ENCODE assay signal across 24 cellular contexts in genomic region chr2:148523315-148523714, GRCh38.
A peak's percentile ranks its signal among the peaks of the same experiment; 100 is the strongest.
DNase-seq lines count a peak whose midpoint lies in the region; ATAC-seq lines count a peak whose summit lies in the region.
"Had no signal": no experiment of that assay in that cellular context is flagged by ENCODE, and none has a peak within 500 bp of the region (broad histone marks: within the 10 kb centered on the region; RNA-seq: fewer than 3 reads in every experiment).

No MANE protein-coding gene starts in this region.

- no peak overlapping the region for H4K8ac ChIP-seq in mesendoderm (ENCODE audit: low read depth, low read length)

- H3K56ac ChIP-seq in mesendoderm (ENCODE audit: low read length): no peak overlapping the region

- H2AK5ac ChIP-seq in mesendoderm (ENCODE audit: low read length): no peak overlapping the region

- no peak overlapping the region for H3K27ac ChIP-seq in mesendoderm (ENCODE audit: low read depth, low read length)
- H3K27ac ChIP-seq: gastroesophageal sphincter, GM23248, RWPE1, WERI-Rb-1 had no signal

- no peak for DNase-seq in activated naive CD4-positive, alpha-beta T cell treated with anti-CD3 and anti-CD28 coated beads, Interleukin-2, amount 50 U/mL, for 16 hours
- DNase-seq in NT2/D1 (ENCODE audit: low read depth, low spot score) (peak; percentile 13), Kasumi-1 (lab: John Stamatoyannopoulos, UW) (no peak), mesendoderm (no peak)
- DNase-seq in activated naive CD8-positive, alpha-beta T cell treated with anti-CD3 and anti-CD28 coated beads, Interleukin-2, amount 10 ng/mL, durations not matched to agents 7 days and 5 days: no peak
- no peak for DNase-seq in stimulated activated naive CD8-positive, alpha-beta T cell treated with anti-CD3 and anti-CD28 coated beads, Interleukin-15, amount 100 ng/mL, for 72 hours
- DNase-seq: activated CD8-positive, alpha-beta memory T cell treated with anti-CD3 and anti-CD28 coated beads for 24 hours; activated T-cell treated with anti-CD3 and anti-CD28 coated beads, Interleukin-2, amount 50 U/mL, for 48 hours; DMS53; GM23248; islet precursor cell; NCI-H1092 treated with DMSO at 0.1 percent for 48 hours; NCI-H187 treated with DMSO at 0.1 percent for 48 hours; NCI-H69; right cardiac atrium; stimulated activated CD4-positive, alpha-beta T cell treated with anti-CD3 and anti-CD28 coated beads, Interleukin-4, amount 100 ng/mL, for 1 hour; stimulated activated naive CD4-positive, alpha-beta T cell treated with Interleukin-2 at 50 U/mL for 16 hours; thyroid gland; WERI-Rb-1 had no signal

- no peak overlapping the region for H3K4ac ChIP-seq in mesendoderm (ENCODE audit: low read depth, low read length)

- H3K4me3 Mint-ChIP-seq in activated naive CD4-positive, alpha-beta T cell treated with anti-CD3 and anti-CD28 coated beads, Interleukin-2, amount 50 U/mL, for 24 hours: no peak overlapping the region
- peak overlapping the region; percentile 52 for H3K4me3 Mint-ChIP-seq in activated naive CD8-positive, alpha-beta T cell treated with anti-CD3 and anti-CD28 coated beads, Interleukin-2, amount 10 ng/mL, durations not matched to agents 7 days and 5 days
- peak overlapping the region; percentile 27 to 54 for H3K4me3 Mint-ChIP-seq in stimulated activated naive CD8-positive, alpha-beta T cell treated with anti-CD3 and anti-CD28 coated beads, Interleukin-15, amount 100 ng/mL, for 72 hours
- H3K4me3 Mint-ChIP-seq: IgD-negative memory B cell, neural crest cell had no signal

- POLR2A ChIA-PET in activated naive CD8-positive, alpha-beta T cell treated with anti-CD3 and anti-CD28 coated beads, Interleukin-2, amount 10 ng/mL, durations not matched to agents 7 days and 5 days (lab: Charles Lee): interaction anchor here (0.7 kb wide), 1 partner anchor 30 kb away, joined by 3 read pairs; no protein-coding TSS in a partner anchor

- peak overlapping the region; percentile 78 for H3K27ac Mint-ChIP-seq in activated naive CD4-positive, alpha-beta T cell treated with anti-CD3 and anti-CD28 coated beads, Interleukin-2, amount 50 U/mL, for 24 hours
- peak overlapping the region; percentile 86 for H3K27ac Mint-ChIP-seq in activated naive CD8-positive, alpha-beta T cell treated with anti-CD3 and anti-CD28 coated beads, Interleukin-2, amount 10 ng/mL, durations not matched to agents 7 days and 5 days
- peak overlapping the region; percentile 8 to 89 for H3K27ac Mint-ChIP-seq in stimulated activated naive CD8-positive, alpha-beta T cell treated with anti-CD3 and anti-CD28 coated beads, Interleukin-15, amount 100 ng/mL, for 72 hours

- H2BK15ac ChIP-seq in mesendoderm (replicated peaks; ENCODE audit: low read depth): no peak overlapping the region

- H3K27me3 Mint-ChIP-seq in activated naive CD4-positive, alpha-beta T cell treated with anti-CD3 and anti-CD28 coated beads, Interleukin-2, amount 50 U/mL, for 24 hours: no peaks in the 10 kb centered on the region
- H3K27me3 Mint-ChIP-seq in activated naive CD8-positive, alpha-beta T cell treated with anti-CD3 and anti-CD28 coated beads, Interleukin-2, amount 10 ng/mL, durations not matched to agents 7 days and 5 days: no peaks in the 10 kb centered on the region
- no peaks in the 10 kb centered on the region for H3K27me3 Mint-ChIP-seq in stimulated activated naive CD8-positive, alpha-beta T cell treated with anti-CD3 and anti-CD28 coated beads, Interleukin-15, amount 100 ng/mL, for 72 hours

- ATAC-seq in activated naive CD8-positive, alpha-beta T cell treated with anti-CD3 and anti-CD28 coated beads, Interleukin-2, amount 10 ng/mL, durations not matched to agents 7 days and 5 days (ENCODE audit: low read depth): no peak
- no peak for ATAC-seq in stimulated activated naive CD8-positive, alpha-beta T cell treated with anti-CD3 and anti-CD28 coated beads, Interleukin-15, amount 100 ng/mL, for 72 hours
- ATAC-seq: gastroesophageal sphincter, right cardiac atrium had no signal

- H3K4me3 ChIP-seq in NT2/D1 (ENCODE audit: insufficient read length, low read depth) (no peak overlapping the region), mesendoderm (ENCODE audit: low read length) (no peak overlapping the region)
- H3K4me3 ChIP-seq: gastroesophageal sphincter, GM23248, thyroid gland had no signal

- H3K9me3 ChIP-seq in NT2/D1 (ENCODE audit: insufficient read depth, low read length): no peaks in the 10 kb centered on the region
- H3K9me3 ChIP-seq: gastroesophageal sphincter, thyroid gland had no signal

- no peaks in the 10 kb centered on the region for H3K4me1 ChIP-seq in NT2/D1 (ENCODE audit: insufficient read depth, insufficient read length)
- H3K4me1 ChIP-seq in mesendoderm (ENCODE audit: control insufficient read depth, low read depth, low read length): peaks cover 6% of the 10 kb centered on the region
- H3K4me1 ChIP-seq: gastroesophageal sphincter had no signal

- H3K36me3 Mint-ChIP-seq in activated naive CD4-positive, alpha-beta T cell treated with anti-CD3 and anti-CD28 coated beads, Interleukin-2, amount 50 U/mL, for 24 hours: no peaks in the 10 kb centered on the region
- no peaks in the 10 kb centered on the region for H3K36me3 Mint-ChIP-seq in activated naive CD8-positive, alpha-beta T cell treated with anti-CD3 and anti-CD28 coated beads, Interleukin-2, amount 10 ng/mL, durations not matched to agents 7 days and 5 days

- H3K9me3 Mint-ChIP-seq in activated naive CD4-positive, alpha-beta T cell treated with anti-CD3 and anti-CD28 coated beads, Interleukin-2, amount 50 U/mL, for 24 hours: no peaks in the 10 kb centered on the region
- no peaks in the 10 kb centered on the region for H3K9me3 Mint-ChIP-seq in activated naive CD8-positive, alpha-beta T cell treated with anti-CD3 and anti-CD28 coated beads, Interleukin-2, amount 10 ng/mL, durations not matched to agents 7 days and 5 days
- peaks cover 0 to 5% of the 10 kb centered on the region in 2 donors for H3K9me3 Mint-ChIP-seq in stimulated activated naive CD8-positive, alpha-beta T cell treated with anti-CD3 and anti-CD28 coated beads, Interleukin-15, amount 100 ng/mL, for 72 hours
- H3K9me3 Mint-ChIP-seq: IgD-negative memory B cell, neural crest cell had no signal

- H3K36me3 ChIP-seq in NT2/D1 (ENCODE audit: insufficient read depth, insufficient read length, low read length): no peaks in the 10 kb centered on the region
- no peaks in the 10 kb centered on the region for H3K36me3 ChIP-seq in mesendoderm (ENCODE audit: control insufficient read depth, insufficient read depth, low read length)
- H3K36me3 ChIP-seq: thyroid gland, WERI-Rb-1 had no signal

- H3K23ac ChIP-seq in mesendoderm (ENCODE audit: low read length): no peak overlapping the region

- H3K79me1 ChIP-seq in mesendoderm (ENCODE audit: low read length): no peaks in the 10 kb centered on the region

- peaks cover 77% of the 10 kb centered on the region for H3K4me1 Mint-ChIP-seq in activated naive CD4-positive, alpha-beta T cell treated with anti-CD3 and anti-CD28 coated beads, Interleukin-2, amount 50 U/mL, for 24 hours
- H3K4me1 Mint-ChIP-seq in activated naive CD8-positive, alpha-beta T cell treated with anti-CD3 and anti-CD28 coated beads, Interleukin-2, amount 10 ng/mL, durations not matched to agents 7 days and 5 days: peaks cover 54% of the 10 kb centered on the region
- H3K4me1 Mint-ChIP-seq in stimulated activated naive CD8-positive, alpha-beta T cell treated with anti-CD3 and anti-CD28 coated beads, Interleukin-15, amount 100 ng/mL, for 72 hours: peaks cover 73% of the 10 kb centered on the region

- no peak overlapping the region for H3K4me2 ChIP-seq in mesendoderm (ENCODE audit: low read length)

- no peak overlapping the region for H3K9ac ChIP-seq in NT2/D1 (ENCODE audit: insufficient read length, low read depth)
- H3K9ac ChIP-seq in mesendoderm (ENCODE audit: low read length): no peak overlapping the region
- H3K9ac ChIP-seq: GM23248 had no signal

- no CpG with 5 or more reads among the region's 1 CpG for WGBS in mesendoderm (ENCODE audit: extremely low coverage, insufficient coverage, low lambda C conversion rate)

- no peak overlapping the region for H3K18ac ChIP-seq in mesendoderm (ENCODE audit: low read length)

- H2BK5ac ChIP-seq in mesendoderm (ENCODE audit: low read length): no peak overlapping the region

- H3K27me3 ChIP-seq in NT2/D1 (ENCODE audit: insufficient read depth, insufficient read length) (no peaks in the 10 kb centered on the region), mesendoderm (ENCODE audit: insufficient read depth, low read length, poor library complexity) (no peaks in the 10 kb centered on the region)
- H3K27me3 ChIP-seq: gastroesophageal sphincter, thyroid gland had no signal

- H2BK120ac ChIP-seq in mesendoderm (ENCODE audit: low read depth, low read length): no peak overlapping the region

- H3K79me2 ChIP-seq in mesendoderm (ENCODE audit: control insufficient read depth, insufficient read depth, low read length): no peaks in the 10 kb centered on the region

- no peak overlapping the region for H4K5ac ChIP-seq in mesendoderm (ENCODE audit: low read length)
